In the genomic region with DNA sequence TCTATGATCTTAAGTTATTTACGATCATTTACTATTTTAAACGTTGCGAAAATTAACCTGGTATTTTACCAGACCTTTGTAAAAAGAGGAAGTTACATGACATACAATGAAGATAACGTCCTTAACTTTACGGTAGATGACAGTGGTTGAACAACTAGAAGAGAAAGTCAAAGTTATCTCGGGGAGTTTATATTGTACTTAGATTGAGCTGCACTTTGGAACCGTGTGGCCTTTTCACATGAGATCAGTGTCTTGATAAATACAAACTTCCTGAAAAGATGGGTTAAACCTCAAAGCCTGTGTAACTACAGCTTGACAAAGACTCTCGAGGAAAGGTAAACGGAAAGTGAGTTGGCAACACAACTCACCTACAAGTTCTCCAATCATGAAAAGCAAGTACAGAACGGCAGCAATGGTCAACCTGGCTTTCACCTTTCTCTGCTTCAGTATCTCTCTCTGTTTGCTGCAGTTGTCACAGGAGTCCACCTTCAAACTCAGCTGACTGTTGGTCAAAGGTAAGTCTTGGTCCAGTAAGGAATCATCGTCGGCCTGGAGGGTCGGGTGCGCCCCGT, we compare ENCODE assay signal across 8 cellular contexts. TPM values are rescaled to one million over a fixed set of nuclear protein-coding genes. Genes with fewer than 3 reads are reported as not detected.
A peak's percentile ranks its signal among the peaks of the same experiment; 100 is the strongest.
DNase-seq lines count a peak whose midpoint lies in the region; ATAC-seq and TF ChIP-seq lines count a peak whose summit lies in the region.

No MANE protein-coding gene starts in this region.

- H3K27ac ChIP-seq in heart right ventricle (peak overlapping the region in 9 of 10 donors; percentile 79 to 91 (median 88)), spleen (peak overlapping the region; percentile 69 to 89 (median 86))

- no peaks in the 10 kb centered on the region for H3K36me3 Mint-ChIP-seq in activated naive CD8-positive, alpha-beta T cell treated with anti-CD3 and anti-CD28 coated beads, Interleukin-2, amount 50 U/mL, for 24 hours (ENCODE audit: low read depth)

- H3K4me3 ChIP-seq in heart right ventricle (peak overlapping the region; percentile 54 to 96 (median 86)), iPS-15b (ENCODE audit: low read depth, low read length) (peak overlapping the region; percentile 26), spleen (peak overlapping the region; percentile 73 to 92 (median 79))
- peak overlapping the region; percentile 65 for H3K4me3 ChIP-seq in Jurkat, Clone E6-1 (ENCODE audit: low read length)

- DNase-seq in heart right ventricle (no peak), Right ventricle myocardium inferior (ENCODE audit: missing footprints) (no peak), spleen (no peak), NCI-H2029 (lab: John Stamatoyannopoulos, UW) (no peak), retina (no peak)
- DNase-seq in Jurkat, Clone E6-1 (ENCODE audit: low read depth, low spot score), result peak; percentile 36
- no peak for DNase-seq in activated naive CD8-positive, alpha-beta T cell treated with anti-CD3 and anti-CD28 coated beads, Interleukin-2, amount 50 U/mL, for 24 hours

- peak overlapping the region; percentile 84 for H3K27ac Mint-ChIP-seq in activated naive CD8-positive, alpha-beta T cell treated with anti-CD3 and anti-CD28 coated beads, Interleukin-2, amount 50 U/mL, for 24 hours

- H3K27me3 ChIP-seq in heart right ventricle, result peaks cover 0 to 31% (median 0%) of the 10 kb centered on the region in 7 donors
- H3K27me3 ChIP-seq in iPS-15b (ENCODE audit: control insufficient read depth, insufficient read depth, low read length), result peaks cover 53% of the 10 kb centered on the region
- H3K27me3 ChIP-seq in spleen (replicated peaks in 1 of 7), result peaks cover 0 to 22% (median 0%) of the 10 kb centered on the region in 7 donors

- intact Hi-C loops in heart right ventricle (cut with DNase I) (loop anchor here in 8 of 10 donors (1.0 to 10.0 kb wide), 7 partner anchors 63 to 96 kb away; partner anchors contain the start of gene BLOC1S6 (in 7 of the 8)), Right ventricle myocardium inferior (cut with DNase I) (loop anchor here (1.0 to 10.0 kb wide), 4 partner anchors 63 to 327 kb away; partner anchors contain the start of gene BLOC1S6), spleen (cut with DNase I; ENCODE audit: low total_unique reads) (loop anchor here (10.0 kb wide), 1 partner anchor 63 kb away; the partner anchor contains the start of gene BLOC1S6)

- H3K9me3 Mint-ChIP-seq in activated naive CD8-positive, alpha-beta T cell treated with anti-CD3 and anti-CD28 coated beads, Interleukin-2, amount 50 U/mL, for 24 hours, result no peaks in the 10 kb centered on the region

- H3K9me3 ChIP-seq in heart right ventricle, result no peaks in the 10 kb centered on the region
- H3K9me3 ChIP-seq in iPS-15b (ENCODE audit: control insufficient read depth, insufficient read depth, low read length), result no peaks in the 10 kb centered on the region
- no peaks in the 10 kb centered on the region for H3K9me3 ChIP-seq in spleen

- peak in 5 of 8 donors; percentile 1 to 25 (median 4) for ATAC-seq in heart right ventricle
- ATAC-seq in Right ventricle myocardium inferior, result no peak
- ATAC-seq in activated naive CD8-positive, alpha-beta T cell treated with anti-CD3 and anti-CD28 coated beads, Interleukin-2, amount 50 U/mL, for 24 hours, result peak; percentile 3

- no peak overlapping the region for H3K9ac ChIP-seq in iPS-15b (ENCODE audit: low read depth, low read length)

- peak overlapping the region; percentile 92 for H3K4me3 Mint-ChIP-seq in activated naive CD8-positive, alpha-beta T cell treated with anti-CD3 and anti-CD28 coated beads, Interleukin-2, amount 50 U/mL, for 24 hours

- H3K36me3 ChIP-seq in heart right ventricle (peaks cover 0 to 13% (median 0%) of the 10 kb centered on the region in 9 donors), iPS-15b (ENCODE audit: control insufficient read depth, insufficient read depth, low read length) (no peaks in the 10 kb centered on the region), spleen (peaks cover 0 to 7% (median 0%) of the 10 kb centered on the region in 6 donors)

- TF ChIP-seq POLR2A in spleen (IDR thresholded peaks at IDR 0.05), result no peak

- peaks cover 6% of the 10 kb centered on the region for H3K27me3 Mint-ChIP-seq in activated naive CD8-positive, alpha-beta T cell treated with anti-CD3 and anti-CD28 coated beads, Interleukin-2, amount 50 U/mL, for 24 hours

- TF ChIP-seq CTCF in heart right ventricle (IDR thresholded peaks at IDR 0.05), result no peak
- no peak for TF ChIP-seq CTCF in spleen (IDR thresholded peaks at IDR 0.05 in 8 of 11, conservative IDR thresholded peaks at IDR 0.05 in 3 of 11)

- 13 to 16% methylated on average over 15 of the region's 15 CpGs for WGBS in heart right ventricle, 2 donors
- 4 to 7% (median 5%) methylated on average over 13 to 15 of the region's 15 CpGs for WGBS in spleen, 5 donors

- peaks cover 0 to 30% (median 25%) of the 10 kb centered on the region in 9 donors for H3K4me1 ChIP-seq in heart right ventricle
- peaks cover 3% of the 10 kb centered on the region for H3K4me1 ChIP-seq in iPS-15b (ENCODE audit: control insufficient read depth, insufficient read depth, low read length)
- peaks cover 8 to 51% (median 31%) of the 10 kb centered on the region in 6 donors for H3K4me1 ChIP-seq in spleen

- H3K4me1 Mint-ChIP-seq in activated naive CD8-positive, alpha-beta T cell treated with anti-CD3 and anti-CD28 coated beads, Interleukin-2, amount 50 U/mL, for 24 hours, result peaks cover 23% of the 10 kb centered on the region

RNA-seq across cellular contexts. Expression of gene SLC30A4, which starts 0.9 kb away (rescaled TPM):
- total RNA-seq in heart right ventricle (1 to 10 TPM; 2.5 to 4.5 (median 3.1) TPM), Right ventricle myocardium inferior (4.0 TPM), spleen (10 to 100 TPM in 3 of 7 donors, 1 to 10 TPM in 4; 6.8 to 11.8 (median 8.9) TPM)
- polyA plus RNA-seq in heart right ventricle (1 to 10 TPM; 1.4 to 2.1 TPM), spleen (1 to 10 TPM; 1.0 to 2.4 (median 1.3) TPM)
- 4.9 TPM for polyA plus RNA-seq in Jurkat, Clone E6-1 (2012; ENCODE audit: insufficient read depth, insufficient read length)

Comparison
In these comparisons a context has a peak if more than half of its experiments do, and no peak if none do; other contexts are left out.
1. H3K4me3 ChIP-seq: peak in every context shown above with its lines; median percentile 86 in heart right ventricle; 79 in spleen; 65 in Jurkat, Clone E6-1; 26 in iPS-15b.